In genomic region chr18:48543228-48543627, GRCh38 we compare ENCODE assay signal across 9 cellular contexts. TPM values are rescaled to one million over a fixed set of nuclear protein-coding genes. Genes with fewer than 3 reads are reported as not detected.
DNase-seq lines count a peak whose midpoint lies in the region; ATAC-seq and TF ChIP-seq lines count a peak whose summit lies in the region.
"Had no signal": no experiment of that assay in that cellular context is flagged by ENCODE, and none has a peak within 500 bp of the region (broad histone marks: within the 10 kb centered on the region; RNA-seq: fewer than 3 reads in every experiment).

No MANE protein-coding gene starts in this region.

- H3K4me2 ChIP-seq in DND-41 (ENCODE audit: insufficient read depth, low read length), result no peak overlapping the region
- H3K4me2 ChIP-seq in Loucy (ENCODE audit: low read depth, low read length, poor library complexity, severe bottlenecking), result peak overlapping the region; percentile 71

- no peaks in the 10 kb centered on the region for H3K27me3 ChIP-seq in DND-41 (ENCODE audit: insufficient read depth, low read length, poor library complexity)
- no peaks in the 10 kb centered on the region for H3K27me3 ChIP-seq in Loucy (ENCODE audit: insufficient read depth, low read length, poor library complexity, severe bottlenecking)

- H3K79me2 ChIP-seq in DND-41 (ENCODE audit: insufficient read depth, low read length), result no peaks in the 10 kb centered on the region
- peaks cover 44% of the 10 kb centered on the region; the same call in 1 of the 2 replicates for H3K79me2 ChIP-seq in Loucy (ENCODE audit: insufficient read depth, low read length)

- H3K4me3 ChIP-seq in DND-41 (ENCODE audit: low read depth in 1 of 2, low read length in 2 of 2), result no peak overlapping the region
- H3K4me3 ChIP-seq in Loucy (ENCODE audit: low read length, poor library complexity, severe bottlenecking), result peak overlapping the region; percentile 54
- H3K4me3 ChIP-seq: mucosa of descending colon had no signal

- no peaks in the 10 kb centered on the region for H3K9me3 Mint-ChIP-seq in activated naive CD8-positive, alpha-beta T cell treated with anti-CD3 and anti-CD28 coated beads for 36 hours

- H3K27ac ChIP-seq in DND-41 (ENCODE audit: low read length), result no peak overlapping the region

- H3K36me3 ChIP-seq in DND-41 (ENCODE audit: insufficient read depth, low read length), result no peaks in the 10 kb centered on the region
- no peaks in the 10 kb centered on the region for H3K36me3 ChIP-seq in Loucy (ENCODE audit: insufficient read depth, low read length)

- H2AFZ ChIP-seq in DND-41 (ENCODE audit: low read depth, low read length), result no peak overlapping the region
- H2AFZ ChIP-seq in Loucy (ENCODE audit: low read length), result no peak overlapping the region

- H3K4me1 ChIP-seq in DND-41 (ENCODE audit: insufficient read depth, low read length) (peaks cover 9% of the 10 kb centered on the region), Loucy (ENCODE audit: insufficient read depth, low read length, poor library complexity, severe bottlenecking) (peaks cover 80% of the 10 kb centered on the region)

- H3K9ac ChIP-seq in DND-41 (ENCODE audit: low read depth, low read length), result no peak overlapping the region
- H3K9ac ChIP-seq in Loucy (ENCODE audit: low read depth, low read length, poor library complexity, severe bottlenecking), result peak overlapping the region; percentile 24

- no peak overlapping the region for H3K4me3 Mint-ChIP-seq in activated naive CD8-positive, alpha-beta T cell treated with anti-CD3 and anti-CD28 coated beads for 36 hours

- peak; percentile 15 for DNase-seq in DND-41
- DNase-seq in activated naive CD8-positive, alpha-beta T cell treated with anti-CD3 and anti-CD28 coated beads for 36 hours, result peak; percentile 47
- peak; percentile 22 for DNase-seq in myocyte (ENCODE audit: low read depth)
- DNase-seq in amniotic stem cell (lab: John Stamatoyannopoulos, UW), result no peak
- DNase-seq: mucosa of descending colon had no signal

- ATAC-seq in DND-41 (ENCODE audit: insufficient read depth, low read depth), result no peak
- ATAC-seq in GM18907 (IDR thresholded peaks at IDR 0.05; ENCODE audit: unreplicated experiment), result no peak
- ATAC-seq in HG03196 (IDR thresholded peaks at IDR 0.05; ENCODE audit: unreplicated experiment), result no peak
- ATAC-seq in GM19324 (IDR thresholded peaks at IDR 0.05; ENCODE audit: low FRiP score, unreplicated experiment), result no peak
- ATAC-seq: mucosa of descending colon had no signal

- H3K27me3 Mint-ChIP-seq in activated naive CD8-positive, alpha-beta T cell treated with anti-CD3 and anti-CD28 coated beads for 36 hours, result peaks cover 46% of the 10 kb centered on the region

- H3F3A ChIP-seq in Loucy (ENCODE audit: low read depth), result peaks cover 10% of the 10 kb centered on the region; the same call in 1 of the 2 replicates

- peaks cover 14% of the 10 kb centered on the region for H3K4me1 Mint-ChIP-seq in activated naive CD8-positive, alpha-beta T cell treated with anti-CD3 and anti-CD28 coated beads for 36 hours

- H3K9me3 ChIP-seq in DND-41 (ENCODE audit: insufficient read depth, low read length, severe bottlenecking), result no peaks in the 10 kb centered on the region
- no peaks in the 10 kb centered on the region for H3K9me3 ChIP-seq in Loucy (ENCODE audit: insufficient read depth, low read depth, low read length)
- H3K9me3 ChIP-seq: mucosa of descending colon had no signal

- TF ChIP-seq CTCF in DND-41 (IDR thresholded peaks at IDR 0.05; ENCODE audit: borderline replicate concordance, extremely low read depth, low read length, poor library complexity, severe bottlenecking), result no peak
- TF ChIP-seq CTCF in Loucy (conservative IDR thresholded peaks at IDR 0.05; ENCODE audit: low read length), result no peak

- H3K27ac Mint-ChIP-seq in activated naive CD8-positive, alpha-beta T cell treated with anti-CD3 and anti-CD28 coated beads for 36 hours, result no peak overlapping the region

- H4K20me1 ChIP-seq in DND-41 (ENCODE audit: insufficient read depth, low read length) (peaks cover 17% of the 10 kb centered on the region), Loucy (ENCODE audit: insufficient read depth, low read length, poor library complexity, severe bottlenecking) (peaks cover 19% of the 10 kb centered on the region)

- H3K36me3 Mint-ChIP-seq in activated naive CD8-positive, alpha-beta T cell treated with anti-CD3 and anti-CD28 coated beads for 36 hours, result no peaks in the 10 kb centered on the region

- no peaks in the 10 kb centered on the region for H3K9me2 ChIP-seq in Loucy (replicated peaks; ENCODE audit: low read depth, low read length)

RNA-seq across cellular contexts. Expression of gene CTIF, which starts 4.4 kb away (rescaled TPM):
- total RNA-seq in activated naive CD8-positive, alpha-beta T cell treated with anti-CD3 and anti-CD28 coated beads for 36 hours, result 1 to 10 TPM; 2.3 to 3.5 TPM
- 24.9 and 29.1 TPM in 2 replicates for total RNA-seq in myocyte
- 148 TPM for polyA plus RNA-seq in myocyte (2012)
